In the genomic region with DNA sequence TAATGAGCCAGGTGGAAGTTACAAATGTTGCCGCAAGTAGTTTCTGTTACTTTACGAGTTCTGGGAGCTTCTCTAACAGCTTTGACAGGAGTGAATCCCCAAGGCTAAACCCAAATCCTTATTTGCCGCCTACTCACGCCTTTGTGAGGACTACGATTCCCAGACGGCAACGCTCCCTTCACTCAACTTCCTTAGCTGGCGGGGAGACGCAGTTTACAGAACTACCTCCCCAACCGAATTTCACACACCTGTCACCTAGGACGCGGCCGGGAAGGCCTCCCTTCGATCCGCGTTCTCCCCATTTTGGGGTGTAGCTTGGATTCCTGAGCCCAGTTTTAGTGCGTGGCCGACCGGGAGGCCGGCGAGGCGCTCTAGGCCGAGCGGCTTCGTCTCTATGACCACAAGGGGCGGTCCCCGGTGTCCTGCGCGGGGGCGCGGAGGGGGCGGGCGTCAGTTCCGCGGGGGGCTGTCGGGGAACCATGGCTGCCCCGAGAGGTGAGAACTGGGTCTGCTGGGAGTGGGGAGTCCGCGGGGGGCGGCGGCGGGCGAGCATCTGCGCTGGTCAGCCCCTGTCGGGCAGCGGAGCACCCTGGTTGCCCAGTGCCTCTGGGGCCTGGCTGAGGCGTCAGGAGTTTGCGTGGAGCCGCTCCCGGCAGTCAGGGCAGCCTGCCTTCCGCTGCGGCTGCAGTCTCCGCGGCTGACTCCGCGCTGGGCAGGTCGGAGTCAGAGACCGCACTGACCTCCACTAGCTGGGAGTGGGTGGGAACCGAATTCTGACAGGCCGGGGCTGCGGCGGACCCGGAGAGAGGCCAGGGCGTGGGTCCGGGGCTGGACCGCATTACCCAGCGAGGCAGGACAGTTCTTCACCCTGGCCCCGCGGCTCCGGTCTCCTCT, we compare ENCODE assay signal across 8 cellular contexts. TPM values are rescaled to one million over a fixed set of nuclear protein-coding genes. Genes with fewer than 3 reads are reported as not detected.
DNase-seq lines count a peak whose midpoint lies in the region; ATAC-seq and TF ChIP-seq lines count a peak whose summit lies in the region.

A gene with protein sequence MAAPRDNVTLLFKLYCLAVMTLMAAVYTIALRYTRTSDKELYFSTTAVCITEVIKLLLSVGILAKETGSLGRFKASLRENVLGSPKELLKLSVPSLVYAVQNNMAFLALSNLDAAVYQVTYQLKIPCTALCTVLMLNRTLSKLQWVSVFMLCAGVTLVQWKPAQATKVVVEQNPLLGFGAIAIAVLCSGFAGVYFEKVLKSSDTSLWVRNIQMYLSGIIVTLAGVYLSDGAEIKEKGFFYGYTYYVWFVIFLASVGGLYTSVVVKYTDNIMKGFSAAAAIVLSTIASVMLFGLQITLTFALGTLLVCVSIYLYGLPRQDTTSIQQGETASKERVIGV (plus strand): TSS at position 450 of the 894 bp plus-strand sequence. CDS start 30 bp downstream, at position 480.

- no peaks in the 10 kb centered on the region for H3K9me3 Mint-ChIP-seq in activated T-cell treated with anti-CD3 and anti-CD28 coated beads, Interleukin-2, amount 50 U/mL, for 4 hours

- TF ChIP-seq POLR2A in esophagus muscularis mucosa (IDR thresholded peaks at IDR 0.05; ENCODE audit: low read depth): no peak

- no peaks in the 10 kb centered on the region for H4K20me1 ChIP-seq in PC-3 (ENCODE audit: low read length)

- H3K4me1 ChIP-seq in PC-3 (ENCODE audit: insufficient read depth, low read length) (peaks cover 5% of the 10 kb centered on the region; the same call in 1 of the 2 replicates), esophagus muscularis mucosa (peaks cover 13 to 17% (median 15%) of the 10 kb centered on the region in 4 donors), muscle layer of colon (ENCODE audit: insufficient read depth, low read length) (peaks cover 10% of the 10 kb centered on the region)

- H3K4me3 ChIP-seq in Jurkat, Clone E6-1 (ENCODE audit: low read length): peak within 1 kb of the TSS; percentile 81
- H3K4me3 ChIP-seq in PC-3 (ENCODE audit: low read length) (peak within 1 kb of the TSS; percentile 95), esophagus muscularis mucosa (peak within 1 kb of the TSS; percentile 80 to 92 (median 86)), muscle layer of colon (ENCODE audit: low read depth in 1 of 2, low read length in 2 of 2) (peak within 1 kb of the TSS; percentile 84 to 96)

- POLR2A ChIA-PET in PC-3 (lab: Charles Lee; ENCODE audit: unreplicated experiment): no interaction called here

- H3K4me2 ChIP-seq in PC-3 (ENCODE audit: low read length): peak within 1 kb of the TSS; percentile 86

- H3K9ac ChIP-seq in PC-3 (ENCODE audit: low read length) (peak within 1 kb of the TSS; percentile 85), muscle layer of colon (ENCODE audit: low read length) (peak within 1 kb of the TSS; percentile 75)

- no peak for TF ChIP-seq EP300 in esophagus muscularis mucosa (IDR thresholded peaks at IDR 0.05)

- H3K79me2 ChIP-seq in PC-3 (ENCODE audit: low read length): peaks cover 30% of the 10 kb centered on the region

- TSS peak; percentile 42 for BruUV-seq in PC-3 (replicated peaks; lab: Mats Ljungman, UMichigan)

- no peaks in the 10 kb centered on the region for H3K9me2 ChIP-seq in PC-3 (replicated peaks; ENCODE audit: low read length)

- under 1% methylated on average over 16 of the region's 70 CpGs for WGBS in esophagus muscularis mucosa

- TF ChIP-seq CTCF in PC-3 (conservative IDR thresholded peaks at IDR 0.05; ENCODE audit: low read depth, low read length): no peak
- peak; percentile 11 to 40 (median 20) for TF ChIP-seq CTCF in esophagus muscularis mucosa (IDR thresholded peaks at IDR 0.05)

- CTCF ChIA-PET in PC-3 (lab: Charles Lee): no interaction called here

- H3K27me3 Mint-ChIP-seq in activated T-cell treated with anti-CD3 and anti-CD28 coated beads, Interleukin-2, amount 50 U/mL, for 4 hours (ENCODE audit: low read depth): peaks cover 6% of the 10 kb centered on the region

- H3K27me3 ChIP-seq in PC-3 (ENCODE audit: low read length): no peaks in the 10 kb centered on the region
- H3K27me3 ChIP-seq in esophagus muscularis mucosa: no peaks in the 10 kb centered on the region
- H3K27me3 ChIP-seq in muscle layer of colon (ENCODE audit: control insufficient read depth in 1 of 2, insufficient read depth in 2 of 2, low read length in 2 of 2): no peaks in the 10 kb centered on the region

- peaks cover 5% of the 10 kb centered on the region; the same call in 1 of the 2 replicates for H3K36me3 ChIP-seq in PC-3 (ENCODE audit: low read depth, low read length)
- H3K36me3 ChIP-seq in esophagus muscularis mucosa: peaks cover 0 to 6% (median 2%) of the 10 kb centered on the region in 4 donors
- no peaks in the 10 kb centered on the region for H3K36me3 ChIP-seq in muscle layer of colon (ENCODE audit: insufficient read depth, low read length)

- H3K27ac ChIP-seq in PC-3 (ENCODE audit: low read length) (no peak within 1 kb of the TSS), esophagus muscularis mucosa (replicated peaks in 1 of 4) (peak within 1 kb of the TSS; percentile 86 to 95 (median 91)), muscle layer of colon (ENCODE audit: low read depth, low read length) (peak within 1 kb of the TSS; percentile 88)

- H3K36me3 Mint-ChIP-seq in activated T-cell treated with anti-CD3 and anti-CD28 coated beads, Interleukin-2, amount 50 U/mL, for 4 hours (ENCODE audit: insufficient read depth): no peaks in the 10 kb centered on the region

- peak within 1 kb of the TSS; percentile 98 for H3K4me3 Mint-ChIP-seq in activated T-cell treated with anti-CD3 and anti-CD28 coated beads, Interleukin-2, amount 50 U/mL, for 4 hours

- peaks cover 19% of the 10 kb centered on the region for H3K4me1 Mint-ChIP-seq in activated T-cell treated with anti-CD3 and anti-CD28 coated beads, Interleukin-2, amount 50 U/mL, for 4 hours (ENCODE audit: low read depth)

- H3K9me3 ChIP-seq in PC-3 (ENCODE audit: low read length) (no peaks in the 10 kb centered on the region), esophagus muscularis mucosa (no peaks in the 10 kb centered on the region), muscle layer of colon (ENCODE audit: low read length) (no peaks in the 10 kb centered on the region)

- H2AFZ ChIP-seq in PC-3 (ENCODE audit: low read length): peak within 1 kb of the TSS; percentile 99

- ATAC-seq in GM21717 (IDR thresholded peaks at IDR 0.05; ENCODE audit: unreplicated experiment): peak; percentile 97
- ATAC-seq in PC-3: peak; percentile 90
- peak; percentile 93 to 95 for ATAC-seq in activated T-cell treated with anti-CD3 and anti-CD28 coated beads, Interleukin-2, amount 50 U/mL, for 4 hours

- intact Hi-C loops in PC-3 (cut with micrococcal nuclease) (loop anchor here (5.0 kb wide), 1 partner anchor 65 kb away; the partner anchor contains the start of gene CFAP206), esophagus muscularis mucosa (cut with DNase I) (loop anchor here (2.0 to 10.0 kb wide), 5 partner anchors 65 to 318 kb away; partner anchors contain the start of genes CFAP206, RARS2, SMIM8 and ZNF292)

- H3F3A ChIP-seq in PC-3 (ENCODE audit: low read length, unreplicated experiment): no peaks in the 10 kb centered on the region

- peak; percentile 52 for DNase-seq in DMS53 treated with DMSO at 0.1 percent for 48 hours (lab: John Stamatoyannopoulos, UW; ENCODE audit: unreplicated experiment)
- peak; percentile 74 for DNase-seq in Jurkat, Clone E6-1 (ENCODE audit: low read depth, low spot score)
- peak; percentile 64 for DNase-seq in PC-3
- DNase-seq in activated T-cell treated with anti-CD3 and anti-CD28 coated beads, Interleukin-2, amount 50 U/mL, for 4 hours: peak; percentile 81
- peak; percentile 96 for DNase-seq in esophagus muscularis mucosa (ENCODE audit: extremely low spot score)
- peak; percentile 72 to 77 for DNase-seq in stimulated activated CD8-positive, alpha-beta memory T cell treated with anti-CD3 and anti-CD28 coated beads, Interleukin-7, amount 100 ng/mL, for 1 hour (ENCODE audit: low read depth in 2 of 2)

RNA-seq across cellular contexts. Expression of the gene that starts here (rescaled TPM):
- polyA plus RNA-seq in Jurkat, Clone E6-1 (2012; ENCODE audit: insufficient read depth, insufficient read length): 20.6 TPM
- total RNA-seq in PC-3 (2014; rRNA removed) (7.4 and 9.9 TPM in 2 replicates), esophagus muscularis mucosa (10 to 100 TPM; 11.8 to 15.1 (median 14.3) TPM)
- 1 to 10 TPM; 7.1 to 8.9 (median 8.5) TPM for total RNA-seq in activated T-cell treated with anti-CD3 and anti-CD28 coated beads, Interleukin-2, amount 50 U/mL, for 4 hours
